In genomic region chr7:25014735-25015134, GRCh38 we compare ENCODE assay signal across 21 cellular contexts. TPM values are rescaled to one million over a fixed set of nuclear protein-coding genes. Genes with fewer than 3 reads are reported as not detected.
A peak's percentile ranks its signal among the peaks of the same experiment; 100 is the strongest.
DNase-seq lines count a peak whose midpoint lies in the region; ATAC-seq and TF ChIP-seq lines count a peak whose summit lies in the region.
"Had no signal": no experiment of that assay in that cellular context is flagged by ENCODE, and none has a peak within 500 bp of the region (broad histone marks: within the 10 kb centered on the region; RNA-seq: fewer than 3 reads in every experiment).

No MANE protein-coding gene starts in this region.

- ATAC-seq in IMR-90 (ENCODE audit: low read depth) (peak; percentile 99), sciatic nerve (no peak)
- ATAC-seq in stimulated activated naive CD8-positive, alpha-beta T cell treated with anti-CD3 and anti-CD28 coated beads, Interleukin-15, amount 100 ng/mL, for 72 hours = no peak
- ATAC-seq: activated CD8-positive, alpha-beta T cell treated with anti-CD3 and anti-CD28 coated beads for 36 hours; GM23338 had no signal

- peak overlapping the region; percentile 61 for H2BK5ac ChIP-seq in IMR-90 (ENCODE audit: low read depth, low read length, poor library complexity, severe bottlenecking)

- no peaks in the 10 kb centered on the region for H4K20me1 ChIP-seq in IMR-90 (ENCODE audit: insufficient read depth, low read length)
- no peaks in the 10 kb centered on the region for H4K20me1 ChIP-seq in mammary epithelial cell (ENCODE audit: insufficient read depth, low read length)

- no peaks in the 10 kb centered on the region for H3K79me2 ChIP-seq in mammary epithelial cell (ENCODE audit: insufficient read depth, low read length)

- H2AK5ac ChIP-seq in IMR-90 (ENCODE audit: low read depth, low read length) = 0 out of 2 replicates have a peak overlapping the region, but pooled peaks have one; percentile 85

- no TSS peak for BruUV-seq in IMR-90 (replicated peaks; lab: Mats Ljungman, UMichigan)
- no TSS peak for BruUV-seq in mammary epithelial cell (replicated peaks; lab: Mats Ljungman, UMichigan)

- peak overlapping the region; percentile 56 for H3K4ac ChIP-seq in IMR-90 (ENCODE audit: low read depth, low read length)

- H3K9me1 ChIP-seq in IMR-90 (ENCODE audit: insufficient read depth, low read length) = peaks cover 8% of the 10 kb centered on the region

- POLR2A ChIA-PET in IMR-90 (lab: Charles Lee; ENCODE audit: unreplicated experiment) = no interaction called here

- TF ChIP-seq RAD21 in IMR-90 (IDR thresholded peaks at IDR 0.05; ENCODE audit: low read length) = no peak

- no CpG with 5 or more reads among the region's 2 CpGs for WGBS in IMR-90 (ENCODE audit: extremely low coverage in 2 of 2, insufficient read length in 1 of 2), 2 experiments
- WGBS in mammary epithelial cell (ENCODE audit: low coverage, missing lambda C conversion rate) = 0% methylated on average over 1 of the region's 2 CpGs

- peak overlapping the region; percentile 80 for H2BK120ac ChIP-seq in IMR-90 (ENCODE audit: low read depth, low read length)

- TF ChIP-seq POLR2A in IMR-90 (IDR thresholded peaks at IDR 0.05; ENCODE audit: low read depth, low read length) = no peak

- H2AFZ ChIP-seq in IMR-90 (replicated peaks; ENCODE audit: low read length, poor library complexity) (no peak overlapping the region), mammary epithelial cell (ENCODE audit: low read depth, low read length) (no peak overlapping the region)
- H2AFZ ChIP-seq: GM23338 had no signal

- no peak overlapping the region; the same call in 1 of the 2 replicates for H2BK20ac ChIP-seq in IMR-90 (ENCODE audit: low read depth, low read length)

- H3K27me3 Mint-ChIP-seq in stimulated activated naive CD8-positive, alpha-beta T cell treated with anti-CD3 and anti-CD28 coated beads, Interleukin-15, amount 100 ng/mL, for 72 hours = no peaks in the 10 kb centered on the region

- no peaks in the 10 kb centered on the region for H3K9me3 Mint-ChIP-seq in stimulated activated naive CD8-positive, alpha-beta T cell treated with anti-CD3 and anti-CD28 coated beads, Interleukin-15, amount 100 ng/mL, for 72 hours
- H3K9me3 Mint-ChIP-seq: activated CD8-positive, alpha-beta T cell treated with anti-CD3 and anti-CD28 coated beads for 36 hours had no signal

- H3K36me3 ChIP-seq in IMR-90 (ENCODE audit: control insufficient read depth, insufficient read depth, low read length) (no peaks in the 10 kb centered on the region), mammary epithelial cell (ENCODE audit: insufficient read depth, low read length) (no peaks in the 10 kb centered on the region)
- H3K36me3 ChIP-seq: esophagus muscularis mucosa had no signal

- dilution Hi-C loops in IMR-90 (cut with HindIII; ENCODE audit: low sequenced_read_pairs, unreplicated experiment) (no loop called here), mammary epithelial cell (cut with HindIII; ENCODE audit: low sequenced_read_pairs) (no loop called here)

- H3K56ac ChIP-seq in IMR-90 (ENCODE audit: extremely low read depth, insufficient read depth, low read length) = no peak overlapping the region

- H3K14ac ChIP-seq in IMR-90 (replicated peaks; ENCODE audit: low read depth, low read length) = no peak overlapping the region

- CTCF ChIA-PET in IMR-90 (lab: Yijun Ruan, JAX) = no interaction called here
- CTCF ChIA-PET in mammary epithelial cell (lab: Charles Lee; ENCODE audit: low non-redundant PET) = no interaction called here

- H3K9ac ChIP-seq in IMR-90 (ENCODE audit: low read depth, low read length) (no peak overlapping the region), mammary epithelial cell (ENCODE audit: insufficient read depth, low read length) (no peak overlapping the region)

- TF ChIP-seq CTCF in IMR-90 (conservative IDR thresholded peaks at IDR 0.05; ENCODE audit: low read depth, low read length) = no peak
- TF ChIP-seq CTCF in mammary epithelial cell (conservative IDR thresholded peaks at IDR 0.05 in 1 of 2, IDR thresholded peaks at IDR 0.05 in 1 of 2; ENCODE audit: extremely low read depth in 1 of 2, insufficient read depth in 1 of 2, low read depth in 1 of 2, low read length in 2 of 2) = no peak

- peaks cover 4% of the 10 kb centered on the region; the same call in 1 of the 2 replicates for H3K4me1 ChIP-seq in IMR-90 (ENCODE audit: control insufficient read depth, insufficient read depth, low read length)
- H3K4me1 ChIP-seq in mammary epithelial cell (ENCODE audit: insufficient read depth, low read length) = peaks cover 12% of the 10 kb centered on the region
- H3K4me1 ChIP-seq: esophagus muscularis mucosa had no signal

- H3K4me3 ChIP-seq in IMR-90 (ENCODE audit: insufficient read depth, low read depth, low read length) (no peak overlapping the region), mammary epithelial cell (replicated peaks in 1 of 3; ENCODE audit: insufficient read depth in 1 of 3, low read depth in 2 of 3, low read length in 3 of 3) (no peak overlapping the region)
- H3K4me3 ChIP-seq: esophagus muscularis mucosa, GM23338 had no signal

- no peak overlapping the region for H2AK9ac ChIP-seq in IMR-90 (replicated peaks; ENCODE audit: low read depth, low read length, poor library complexity)

- intact Hi-C loops in IMR-90 (cut with micrococcal nuclease) (no loop called here), mammary epithelial cell (cut with micrococcal nuclease) (no loop called here), sciatic nerve (cut with DNase I) (no loop called here)

- no peak overlapping the region for H3K4me3 Mint-ChIP-seq in stimulated activated naive CD8-positive, alpha-beta T cell treated with anti-CD3 and anti-CD28 coated beads, Interleukin-15, amount 100 ng/mL, for 72 hours
- H3K4me3 Mint-ChIP-seq: activated CD8-positive, alpha-beta T cell treated with anti-CD3 and anti-CD28 coated beads for 36 hours; GM23338; naive B cell had no signal

- H3K23ac ChIP-seq in IMR-90 (ENCODE audit: low read depth, low read length) = no peak overlapping the region

- H3K9me3 ChIP-seq in IMR-90 (ENCODE audit: control insufficient read depth, insufficient read depth, low read length) = no peaks in the 10 kb centered on the region
- no peaks in the 10 kb centered on the region for H3K9me3 ChIP-seq in mammary epithelial cell (replicated peaks; ENCODE audit: insufficient read depth, low read length)
- H3K9me3 ChIP-seq: esophagus muscularis mucosa had no signal

- no peaks in the 10 kb centered on the region for H3K27me3 ChIP-seq in IMR-90 (ENCODE audit: control insufficient read depth, insufficient read depth, low read length)
- no peaks in the 10 kb centered on the region for H3K27me3 ChIP-seq in mammary epithelial cell (ENCODE audit: insufficient read depth, low read length)
- H3K27me3 ChIP-seq: esophagus muscularis mucosa had no signal

- no peak overlapping the region for H4K91ac ChIP-seq in IMR-90 (ENCODE audit: insufficient read depth, low read depth, low read length)

- no peak overlapping the region for H3K27ac Mint-ChIP-seq in stimulated activated naive CD8-positive, alpha-beta T cell treated with anti-CD3 and anti-CD28 coated beads, Interleukin-15, amount 100 ng/mL, for 72 hours
- H3K27ac Mint-ChIP-seq: activated CD8-positive, alpha-beta T cell treated with anti-CD3 and anti-CD28 coated beads for 36 hours; GM23338; naive B cell had no signal

- no peak overlapping the region for H3K18ac ChIP-seq in IMR-90 (ENCODE audit: low read depth, low read length)

- peak overlapping the region; percentile 45; the same call in 1 of the 3 replicates for H2BK15ac ChIP-seq in IMR-90 (ENCODE audit: low read depth, low read length)

- DNase-seq in AG20443 (ENCODE audit: low spot score) = peak; percentile 73
- peak; percentile 97 for DNase-seq in IMR-90
- DNase-seq in mammary epithelial cell = peak; percentile 64
- peak; percentile 96 for DNase-seq in iris pigment epithelial cell (ENCODE audit: low read depth)
- no peak for DNase-seq in stimulated activated naive CD8-positive, alpha-beta T cell treated with anti-CD3 and anti-CD28 coated beads, Interleukin-15, amount 100 ng/mL, for 72 hours
- DNase-seq in hypothalamus (lab: John Stamatoyannopoulos, UW) = no peak
- DNase-seq in sciatic nerve (ENCODE audit: low spot score) = no peak
- no peak for DNase-seq in stimulated activated CD8-positive, alpha-beta memory T cell treated with anti-CD3 and anti-CD28 coated beads, Interleukin-4, amount 100 ng/mL, for 48 hours
- DNase-seq: activated CD8-positive, alpha-beta T cell treated with anti-CD3 and anti-CD28 coated beads for 36 hours; activated effector memory CD4-positive, alpha-beta T cell treated with Interleukin-2 at 50 U/mL for 16 hours; dermis blood vessel endothelial cell; DMS53; MM.1S; naive B cell; NCI-H187 treated with DMSO at 0.1 percent for 48 hours; NCI-H524; stimulated activated CD4-positive, alpha-beta T cell treated with anti-CD3 and anti-CD28 coated beads, Interleukin-12 subunit alpha, Interleukin-12 subunit beta, amount 100 ng/mL, for 4 hours had no signal

- H4K8ac ChIP-seq in IMR-90 (ENCODE audit: low read depth in 2 of 2, low read length in 2 of 2) = no peak overlapping the region; a peak in 1 of 4 replicates

- in situ Hi-C loops in IMR-90 (cut with MboI; ENCODE audit: low sequenced_read_pairs) = no loop called here
- in situ Hi-C loops in mammary epithelial cell (cut with MboI; ENCODE audit: low sequenced_read_pairs in 2 of 2) = no loop called here

- H4K5ac ChIP-seq in IMR-90 (ENCODE audit: low read depth, low read length) = no peak overlapping the region

- no peaks in the 10 kb centered on the region for H3K79me1 ChIP-seq in IMR-90 (ENCODE audit: low read depth in 1 of 2, low read length in 2 of 2)

- H3K4me1 Mint-ChIP-seq in stimulated activated naive CD8-positive, alpha-beta T cell treated with anti-CD3 and anti-CD28 coated beads, Interleukin-15, amount 100 ng/mL, for 72 hours = no peaks in the 10 kb centered on the region
- H3K4me1 Mint-ChIP-seq: naive B cell had no signal

- no peak overlapping the region for H3K4me2 ChIP-seq in IMR-90 (ENCODE audit: low read depth, low read length)
- H3K4me2 ChIP-seq in mammary epithelial cell (ENCODE audit: insufficient read depth, low read depth, low read length) = no peak overlapping the region
- H3K4me2 ChIP-seq: GM23338 had no signal

- H3K27ac ChIP-seq in IMR-90 (ENCODE audit: insufficient read depth, low read length) = peak overlapping the region; percentile 39; the same call in 1 of the 2 replicates
- no peak overlapping the region for H3K27ac ChIP-seq in mammary epithelial cell (ENCODE audit: insufficient read depth, low read depth, low read length)
- H3K27ac ChIP-seq: C4-2B, esophagus muscularis mucosa, VCaP had no signal

TF ChIP-seq in IMR-90, 13 proteins besides CTCF, POLR2A, EP300 and RAD21 (continues in another document):
- TF ChIP-seq RCOR1 (IDR thresholded peaks at IDR 0.05; ENCODE audit: insufficient replicate concordance, low read length) (peak; percentile 89), BHLHE40 (IDR thresholded peaks at IDR 0.05; ENCODE audit: low read depth, low read length) (no peak), CEBPB (IDR thresholded peaks at IDR 0.05; ENCODE audit: low read depth, low read length) (peak; percentile 99)

RNA-seq across cellular contexts. Expression of gene OSBPL3, which starts 34.8 kb away (rescaled TPM):
- total RNA-seq in IMR-90 (2012; rRNA removed) = 29.9 and 30.0 TPM in 2 replicates
- polyA plus RNA-seq in IMR-90 (2012; rRNA removed) = 15.4 and 18.0 TPM in 2 replicates
- 4.0 and 4.9 TPM in 2 replicates for polyA plus RNA-seq in IMR-90 (2012; cell fraction: cytosol; rRNA removed)
- polyA plus RNA-seq in IMR-90 (2012; cell fraction: nucleus; rRNA removed; ENCODE audit: low replicate concordance) = 14.4 and 46.7 TPM in 2 replicates
- 10 to 100 TPM; 42.7 to 64.8 TPM for total RNA-seq in mammary epithelial cell
- polyA plus RNA-seq in mammary epithelial cell = 22.9 TPM
- 26.3 TPM for polyA minus RNA-seq in mammary epithelial cell
- total RNA-seq in sciatic nerve = 11.0 TPM

Comparison
In these comparisons a context has a peak if more than half of its experiments do, and no peak if none do; other contexts are left out.
1. DNase-seq: peak in AG20443 (single experiment), IMR-90 (single experiment), mammary epithelial cell (single experiment) and iris pigment epithelial cell (single experiment); none in stimulated activated naive CD8-positive, alpha-beta T cell treated with anti-CD3 and anti-CD28 coated beads, Interleukin-15, amount 100 ng/mL, for 72 hours (0 of 2), hypothalamus (0 of 51), sciatic nerve (single experiment) and stimulated activated CD8-positive, alpha-beta memory T cell treated with anti-CD3 and anti-CD28 coated beads, Interleukin-4, amount 100 ng/mL, for 48 hours (single experiment).